In genomic region chr5:103270581-103270980, GRCh38 we compare ENCODE assay signal across 1 cellular context.
TF ChIP-seq lines count a peak whose summit lies in the region.

No MANE protein-coding gene starts in this region.

TF ChIP-seq in GM12878, 131 proteins besides CTCF, POLR2A, EP300 and RAD21:
- no peak for TF ChIP-seq SMAD1 (IDR thresholded peaks at IDR 0.05; ENCODE audit: low read depth, partially characterized antibody)
- TF ChIP-seq NFYA (IDR thresholded peaks at IDR 0.05; ENCODE audit: borderline replicate concordance, low read depth, low read length): no peak
- TF ChIP-seq ETV6 (conservative IDR thresholded peaks at IDR 0.05 in 1 of 2, IDR thresholded peaks at IDR 0.05 in 1 of 2; ENCODE audit: borderline replicate concordance in 1 of 2, low read depth in 1 of 2): no peak
- TF ChIP-seq MYC (IDR thresholded peaks at IDR 0.05; ENCODE audit: insufficient read depth, insufficient read length, insufficient replicate concordance, low read length, severe bottlenecking): no peak
- no peak for TF ChIP-seq ATF7 (IDR thresholded peaks at IDR 0.05; ENCODE audit: low read depth)
- no peak for TF ChIP-seq ZZZ3 (IDR thresholded peaks at IDR 0.05; ENCODE audit: control insufficient read depth, insufficient read length, low read depth)
- TF ChIP-seq RFX5 (IDR thresholded peaks at IDR 0.05; ENCODE audit: low read depth, low read length): no peak
- no peak for TF ChIP-seq ZNF217 (IDR thresholded peaks at IDR 0.05)
